ENCODE assay signal across 1 cellular context in the genomic region with DNA sequence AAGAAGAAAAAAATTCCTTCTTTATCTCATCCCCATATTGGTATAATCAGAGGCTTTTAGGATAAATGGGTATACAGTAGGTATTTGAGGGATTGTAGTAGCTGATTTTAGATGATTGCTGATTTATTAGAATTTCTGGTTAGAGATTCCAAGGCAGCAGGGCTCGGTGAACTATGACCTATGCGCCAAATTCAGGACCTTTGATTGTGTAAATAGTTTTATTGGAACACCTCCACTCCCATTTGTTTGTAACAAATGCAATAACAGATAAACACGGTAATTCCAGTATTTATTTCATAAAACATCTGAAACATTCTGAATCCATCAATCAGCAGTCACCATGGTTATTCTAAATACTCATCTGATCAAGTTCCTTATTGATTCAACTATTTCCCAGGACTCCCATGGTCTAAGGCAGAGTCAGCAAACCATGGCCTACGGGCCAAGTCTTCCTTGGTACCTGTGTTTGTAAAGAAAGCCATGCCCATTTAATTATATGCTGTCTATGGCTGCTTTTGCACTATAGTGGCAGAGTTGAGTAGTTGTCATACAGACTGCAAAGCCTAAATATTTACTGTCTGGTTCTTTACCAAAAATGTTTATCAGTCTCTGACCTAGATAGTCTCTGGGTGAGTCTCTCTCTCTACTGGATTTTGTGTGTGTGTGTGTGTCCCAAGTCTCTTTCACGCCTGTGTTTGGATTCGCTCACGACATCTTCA.
TF ChIP-seq lines count a peak whose summit lies in the region.

No MANE protein-coding gene starts in this region.

TF ChIP-seq in SK-N-SH, 30 proteins besides CTCF, POLR2A, EP300 and RAD21 (continued from another document):
- TF ChIP-seq USF2 (IDR thresholded peaks at IDR 0.05; ENCODE audit: borderline replicate concordance, low read depth, low read length): no peak
- no peak for TF ChIP-seq ELF1 (IDR thresholded peaks at IDR 0.05)
- TF ChIP-seq, protein P1, sequence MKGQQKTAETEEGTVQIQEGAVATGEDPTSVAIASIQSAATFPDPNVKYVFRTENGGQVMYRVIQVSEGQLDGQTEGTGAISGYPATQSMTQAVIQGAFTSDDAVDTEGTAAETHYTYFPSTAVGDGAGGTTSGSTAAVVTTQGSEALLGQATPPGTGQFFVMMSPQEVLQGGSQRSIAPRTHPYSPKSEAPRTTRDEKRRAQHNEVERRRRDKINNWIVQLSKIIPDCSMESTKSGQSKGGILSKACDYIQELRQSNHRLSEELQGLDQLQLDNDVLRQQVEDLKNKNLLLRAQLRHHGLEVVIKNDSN (IDR thresholded peaks at IDR 0.05; ENCODE audit: borderline replicate concordance, low read depth): no peak
- no peak for TF ChIP-seq CHD2 (IDR thresholded peaks at IDR 0.05; ENCODE audit: low read length, partially characterized antibody)
- no peak for TF ChIP-seq MEF2A (IDR thresholded peaks at IDR 0.05; ENCODE audit: borderline replicate concordance, low read depth)
- TF ChIP-seq REST (IDR thresholded peaks at IDR 0.05; ENCODE audit: low read depth, low read length): no peak
- TF ChIP-seq FOXJ3 (CRISPR knock-in tag; IDR thresholded peaks at IDR 0.05): no peak
- no peak for TF ChIP-seq NFIC (IDR thresholded peaks at IDR 0.05; ENCODE audit: borderline replicate concordance)
- no peak for TF ChIP-seq EZH2phosphoT487 (IDR thresholded peaks at IDR 0.05; ENCODE audit: borderline replicate concordance, low read depth)
- TF ChIP-seq, protein P2, sequence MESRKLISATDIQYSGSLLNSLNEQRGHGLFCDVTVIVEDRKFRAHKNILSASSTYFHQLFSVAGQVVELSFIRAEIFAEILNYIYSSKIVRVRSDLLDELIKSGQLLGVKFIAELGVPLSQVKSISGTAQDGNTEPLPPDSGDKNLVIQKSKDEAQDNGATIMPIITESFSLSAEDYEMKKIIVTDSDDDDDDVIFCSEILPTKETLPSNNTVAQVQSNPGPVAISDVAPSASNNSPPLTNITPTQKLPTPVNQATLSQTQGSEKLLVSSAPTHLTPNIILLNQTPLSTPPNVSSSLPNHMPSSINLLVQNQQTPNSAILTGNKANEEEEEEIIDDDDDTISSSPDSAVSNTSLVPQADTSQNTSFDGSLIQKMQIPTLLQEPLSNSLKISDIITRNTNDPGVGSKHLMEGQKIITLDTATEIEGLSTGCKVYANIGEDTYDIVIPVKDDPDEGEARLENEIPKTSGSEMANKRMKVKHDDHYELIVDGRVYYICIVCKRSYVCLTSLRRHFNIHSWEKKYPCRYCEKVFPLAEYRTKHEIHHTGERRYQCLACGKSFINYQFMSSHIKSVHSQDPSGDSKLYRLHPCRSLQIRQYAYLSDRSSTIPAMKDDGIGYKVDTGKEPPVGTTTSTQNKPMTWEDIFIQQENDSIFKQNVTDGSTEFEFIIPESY (IDR thresholded peaks at IDR 0.05; ENCODE audit: borderline replicate concordance, low read depth): no peak
- TF ChIP-seq RXRA (IDR thresholded peaks at IDR 0.05; ENCODE audit: borderline replicate concordance, low read depth): no peak
- no peak for TF ChIP-seq MAX (IDR thresholded peaks at IDR 0.05; ENCODE audit: low read depth)
- no peak for TF ChIP-seq TEAD4 (IDR thresholded peaks at IDR 0.05; ENCODE audit: borderline replicate concordance, insufficient read depth)
- TF ChIP-seq SMC3 (IDR thresholded peaks at IDR 0.05; ENCODE audit: low read depth, low read length): no peak
- TF ChIP-seq RFX5 (IDR thresholded peaks at IDR 0.05; ENCODE audit: low read length): no peak
- no peak for TF ChIP-seq GATA2 (CRISPR knock-in tag; IDR thresholded peaks at IDR 0.05)
- TF ChIP-seq MXI1 (IDR thresholded peaks at IDR 0.05; ENCODE audit: low read depth, low read length): no peak
